ENCODE assay signal across 18 cellular contexts in genomic region chr5:109102291-109102690, GRCh38.
DNase-seq lines count a peak whose midpoint lies in the region; ATAC-seq and TF ChIP-seq lines count a peak whose summit lies in the region.
"Had no signal": no experiment of that assay in that cellular context is flagged by ENCODE, and none has a peak within 500 bp of the region (broad histone marks: within the 10 kb centered on the region; RNA-seq: fewer than 3 reads in every experiment).

No MANE protein-coding gene starts in this region.

- no peak overlapping the region for H2AFZ ChIP-seq in fibroblast of lung (ENCODE audit: low read length)

- peaks cover 2% of the 10 kb centered on the region for H3K4me1 ChIP-seq in fibroblast of lung (ENCODE audit: control insufficient read depth, extremely low read depth, insufficient read depth, low read length)
- H3K4me1 ChIP-seq in testis, result no peaks in the 10 kb centered on the region

- H3K27ac ChIP-seq in fibroblast of lung (ENCODE audit: insufficient read depth, low read length) (no peak overlapping the region), testis (no peak overlapping the region)

- WGBS in testis, 2 donors, result 90 to 98% methylated on average over 4 of the region's 4 CpGs

- no peak for TF ChIP-seq POLR2A in testis (IDR thresholded peaks at IDR 0.05)

- H3K79me2 ChIP-seq in fibroblast of lung (ENCODE audit: control insufficient read depth, insufficient read depth, low read length), result no peaks in the 10 kb centered on the region

- H3K27me3 ChIP-seq in fibroblast of lung (ENCODE audit: control insufficient read depth, insufficient read depth, low read length) (no peaks in the 10 kb centered on the region), testis (no peaks in the 10 kb centered on the region)

- H3K4me3 ChIP-seq in fibroblast of lung (replicated peaks in 1 of 4; ENCODE audit: control extremely low read depth in 1 of 4, insufficient read depth in 1 of 4, low read depth in 3 of 4, low read length in 4 of 4), result no peak overlapping the region
- H3K4me3 ChIP-seq in testis, result no peak overlapping the region

- intact Hi-C loops in testis (cut with DNase I; ENCODE audit: low total_unique reads), result no loop called here

- peak; percentile 20 for DNase-seq in G401 (ENCODE audit: low spot score)
- peak; percentile 92 to 97 for DNase-seq in NCI-H446 (lab: John Stamatoyannopoulos, UW)
- DNase-seq in fibroblast of lung (ENCODE audit: low read depth in 2 of 2), result peak; percentile 26 to 38
- DNase-seq in testis, result no peak
- DNase-seq in NCI-H82 (lab: John Stamatoyannopoulos, UW), result no peak
- DNase-seq: ACHN, DND-41, HFFc6, KG1, MV-4-11, NCI-H1417 treated with DMSO at 0.1 percent for 48 hours, NCI-H2029 treated with DMSO at 0.1 percent for 48 hours, NCI-H510A, NCI-H774, SHP77 treated with DMSO at 0.1 percent for 48 hours, SK-N-SH had no signal

- H3K9ac ChIP-seq in fibroblast of lung (ENCODE audit: insufficient read depth, low read length), result no peak overlapping the region
- H3K9ac ChIP-seq: SK-N-SH had no signal

- H4K20me1 ChIP-seq in fibroblast of lung (ENCODE audit: control insufficient read depth, extremely low read depth, insufficient read depth, low read length), result no peaks in the 10 kb centered on the region

- no peak overlapping the region for H3K4me2 ChIP-seq in fibroblast of lung (ENCODE audit: extremely low read depth, insufficient read depth, low read length)
- H3K4me2 ChIP-seq: SK-N-SH had no signal

- TF ChIP-seq CTCF in fibroblast of lung (conservative IDR thresholded peaks at IDR 0.05 in 1 of 2, IDR thresholded peaks at IDR 0.05 in 1 of 2; ENCODE audit: low read depth in 1 of 2, low read length in 2 of 2) (no peak), testis (IDR thresholded peaks at IDR 0.05) (no peak)

- no peaks in the 10 kb centered on the region for H3K9me3 ChIP-seq in fibroblast of lung (ENCODE audit: control insufficient read depth, insufficient read depth, low read depth, low read length)
- H3K9me3 ChIP-seq in testis, result no peaks in the 10 kb centered on the region
- H3K9me3 ChIP-seq: SK-N-SH had no signal

- no peaks in the 10 kb centered on the region for H3K36me3 ChIP-seq in fibroblast of lung (ENCODE audit: control insufficient read depth, insufficient read depth, low read length)
- no peaks in the 10 kb centered on the region for H3K36me3 ChIP-seq in testis (ENCODE audit: low read depth, missing control alignments)

- in situ Hi-C loops in G401 (cut with HindIII; ENCODE audit: low sequenced_read_pairs), result no loop called here

- ATAC-seq in HG03159 (IDR thresholded peaks at IDR 0.05; ENCODE audit: unreplicated experiment) (no peak), HG03097 (IDR thresholded peaks at IDR 0.05; ENCODE audit: low FRiP score, unreplicated experiment) (no peak)

Comparison
In these comparisons a context has a peak if more than half of its experiments do, and no peak if none do; other contexts are left out.
1. DNase-seq: peak in G401 (single experiment), NCI-H446 (2 of 2) and fibroblast of lung (2 of 2); none in testis (single experiment) and NCI-H82 (single experiment).